In the genomic region with DNA sequence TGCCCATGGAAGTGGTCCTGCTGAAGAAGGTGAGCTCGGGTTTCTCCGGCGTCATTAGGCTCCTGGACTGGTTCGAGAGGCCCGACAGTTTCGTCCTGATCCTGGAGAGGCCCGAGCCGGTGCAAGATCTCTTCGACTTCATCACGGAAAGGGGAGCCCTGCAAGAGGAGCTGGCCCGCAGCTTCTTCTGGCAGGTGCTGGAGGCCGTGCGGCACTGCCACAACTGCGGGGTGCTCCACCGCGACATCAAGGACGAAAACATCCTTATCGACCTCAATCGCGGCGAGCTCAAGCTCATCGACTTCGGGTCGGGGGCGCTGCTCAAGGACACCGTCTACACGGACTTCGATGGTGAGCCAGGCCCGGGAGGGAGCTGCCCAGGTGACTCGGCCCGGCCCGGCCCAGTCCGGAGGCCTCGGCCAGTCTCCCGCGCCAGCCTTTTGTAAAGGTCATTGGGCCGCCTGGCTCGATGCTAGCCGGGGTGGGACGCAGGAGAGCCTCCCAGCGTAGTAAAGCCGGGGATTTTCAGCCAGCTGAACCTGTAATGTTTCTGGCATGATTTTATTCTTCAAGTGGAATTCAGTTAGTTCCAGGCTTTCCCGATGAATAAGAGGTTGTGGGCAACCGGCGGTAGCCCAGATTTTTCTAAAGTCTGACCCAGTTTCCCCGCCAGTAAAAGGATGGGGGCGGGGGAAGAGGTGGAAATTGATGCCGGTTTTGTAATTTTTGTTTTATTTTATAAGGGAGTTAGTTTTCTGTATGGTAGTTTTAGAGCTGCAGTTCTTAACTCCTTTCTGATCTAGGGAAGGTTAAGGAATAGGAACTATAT, we compare ENCODE assay signal across 8 cellular contexts. TPM values are rescaled to one million over a fixed set of nuclear protein-coding genes. Genes with fewer than 3 reads are reported as not detected.
DNase-seq lines count a peak whose midpoint lies in the region; FAIRE-seq and TF ChIP-seq lines count a peak whose summit lies in the region.

No MANE protein-coding gene starts in this region.

- BruUV-seq in MCF 10A (replicated peaks; lab: Mats Ljungman, UMichigan), result TSS peak; percentile 62

- no peak for TF ChIP-seq CTCF in MCF 10A (IDR thresholded peaks at IDR 0.05; ENCODE audit: unreplicated experiment)

- peak overlapping the region; percentile 51 for H3K9ac ChIP-seq in SK-N-MC (ENCODE audit: insufficient read length)

- CTCF ChIA-PET in MCF 10A (lab: Yijun Ruan, JAX), result interaction anchor here (0.5 to 10.9 kb wide), 33 partner anchors 11 to 314 kb away, joined by 3 to 359 read pairs (median 5); partner anchors contain the start of genes C6orf89 and PPIL1

- H3K27ac ChIP-seq in SK-N-MC, result no peak overlapping the region
- H3K27ac ChIP-seq in skin epidermis, result peak overlapping the region; percentile 68 to 99 (median 94)

- peak overlapping the region; percentile 81 for H3K4me3 Mint-ChIP-seq in MCF 10A (ENCODE audit: unreplicated experiment)

- intact Hi-C loops in MCF 10A (cut with micrococcal nuclease), result no loop called here

- FAIRE-seq in urothelium cell line (lab: Jason Lieb, UNC), result no peak

- H3K27me3 Mint-ChIP-seq in MCF 10A (ENCODE audit: insufficient read depth, unreplicated experiment), result no peaks in the 10 kb centered on the region

- H3K36me3 Mint-ChIP-seq in MCF 10A (ENCODE audit: insufficient read depth, unreplicated experiment), result peaks cover 29% of the 10 kb centered on the region

- H3K9me3 Mint-ChIP-seq in MCF 10A (ENCODE audit: unreplicated experiment), result no peaks in the 10 kb centered on the region

- POLR2A ChIA-PET in MCF 10A (lab: Yijun Ruan, JAX), result interaction anchor here (0.7 to 7.9 kb wide), 22 partner anchors 37 to 504 kb away, joined by 3 to 117 read pairs (median 6); partner anchors contain the start of genes MTCH1 and PPIL1

- no peaks in the 10 kb centered on the region for H3K9me3 ChIP-seq in SK-N-MC (ENCODE audit: low read depth, low read length)

- peaks cover 10% of the 10 kb centered on the region for H3K4me1 Mint-ChIP-seq in MCF 10A (ENCODE audit: insufficient read depth, unreplicated experiment)

- peaks cover 11% of the 10 kb centered on the region; the same call in 1 of the 2 replicates for H3K36me3 ChIP-seq in SK-N-MC (ENCODE audit: insufficient read depth, low read length)

- DNase-seq in activated T-cell treated with anti-CD3 and anti-CD28 coated beads, Interleukin-2, amount 50 U/mL, for 1 hour, result peak; percentile 63
- DNase-seq in activated T-cell treated with anti-CD3 and anti-CD28 coated beads for 4 hours (no peak), SK-N-MC (ENCODE audit: low read depth, low spot score) (no peak), MCF 10A (ENCODE audit: unreplicated experiment) (peak; percentile 49), islet precursor cell (peak; percentile 70), NCI-H2107 (lab: John Stamatoyannopoulos, UW) (no peak), urothelium cell line (ENCODE audit: low spot score) (no peak)

- H3K27ac Mint-ChIP-seq in MCF 10A (ENCODE audit: low read depth, unreplicated experiment), result peak overlapping the region; percentile 62

- H3K4me3 ChIP-seq in SK-N-MC (peak overlapping the region; percentile 87), skin epidermis (peak overlapping the region; percentile 74 to 95 (median 92))

RNA-seq across cellular contexts. Expression of gene PIM1, which starts 1.4 kb away (rescaled TPM):
- 6.0 and 6.2 TPM in 2 replicates for total RNA-seq in MCF 10A (2022)

Comparison
In these comparisons a context has a peak if more than half of its experiments do, and no peak if none do; other contexts are left out.
1. DNase-seq: peak in activated T-cell treated with anti-CD3 and anti-CD28 coated beads, Interleukin-2, amount 50 U/mL, for 1 hour (single experiment), MCF 10A (single experiment) and islet precursor cell (single experiment); none in activated T-cell treated with anti-CD3 and anti-CD28 coated beads for 4 hours (single experiment), SK-N-MC (single experiment), NCI-H2107 (single experiment) and urothelium cell line (single experiment).